ENCODE assay signal across 1 cellular context in the genomic region with DNA sequence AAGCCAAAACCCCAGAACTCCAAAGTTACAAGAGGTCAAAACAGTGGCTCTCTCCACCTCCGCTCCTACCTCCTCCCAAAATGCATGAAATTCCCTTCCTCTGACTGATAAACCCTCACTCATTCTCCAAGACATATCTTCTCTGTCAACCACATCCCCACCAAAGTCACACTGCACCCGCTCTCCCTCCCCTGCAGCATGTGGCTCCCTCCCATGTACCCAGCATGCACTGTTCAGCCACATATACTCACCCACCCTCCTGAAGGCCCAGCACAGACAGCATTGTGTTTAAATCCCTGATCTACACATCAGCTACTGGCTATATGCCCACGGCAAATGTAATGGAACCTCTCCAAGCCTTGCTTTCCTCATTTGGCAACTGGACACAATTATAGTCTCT.
TF ChIP-seq lines count a peak whose summit lies in the region.

No MANE protein-coding gene starts in this region.

TF ChIP-seq in GM23338, 12 proteins besides CTCF, POLR2A, EP300 and RAD21 (continued from another document):
- TF ChIP-seq, protein P1, sequence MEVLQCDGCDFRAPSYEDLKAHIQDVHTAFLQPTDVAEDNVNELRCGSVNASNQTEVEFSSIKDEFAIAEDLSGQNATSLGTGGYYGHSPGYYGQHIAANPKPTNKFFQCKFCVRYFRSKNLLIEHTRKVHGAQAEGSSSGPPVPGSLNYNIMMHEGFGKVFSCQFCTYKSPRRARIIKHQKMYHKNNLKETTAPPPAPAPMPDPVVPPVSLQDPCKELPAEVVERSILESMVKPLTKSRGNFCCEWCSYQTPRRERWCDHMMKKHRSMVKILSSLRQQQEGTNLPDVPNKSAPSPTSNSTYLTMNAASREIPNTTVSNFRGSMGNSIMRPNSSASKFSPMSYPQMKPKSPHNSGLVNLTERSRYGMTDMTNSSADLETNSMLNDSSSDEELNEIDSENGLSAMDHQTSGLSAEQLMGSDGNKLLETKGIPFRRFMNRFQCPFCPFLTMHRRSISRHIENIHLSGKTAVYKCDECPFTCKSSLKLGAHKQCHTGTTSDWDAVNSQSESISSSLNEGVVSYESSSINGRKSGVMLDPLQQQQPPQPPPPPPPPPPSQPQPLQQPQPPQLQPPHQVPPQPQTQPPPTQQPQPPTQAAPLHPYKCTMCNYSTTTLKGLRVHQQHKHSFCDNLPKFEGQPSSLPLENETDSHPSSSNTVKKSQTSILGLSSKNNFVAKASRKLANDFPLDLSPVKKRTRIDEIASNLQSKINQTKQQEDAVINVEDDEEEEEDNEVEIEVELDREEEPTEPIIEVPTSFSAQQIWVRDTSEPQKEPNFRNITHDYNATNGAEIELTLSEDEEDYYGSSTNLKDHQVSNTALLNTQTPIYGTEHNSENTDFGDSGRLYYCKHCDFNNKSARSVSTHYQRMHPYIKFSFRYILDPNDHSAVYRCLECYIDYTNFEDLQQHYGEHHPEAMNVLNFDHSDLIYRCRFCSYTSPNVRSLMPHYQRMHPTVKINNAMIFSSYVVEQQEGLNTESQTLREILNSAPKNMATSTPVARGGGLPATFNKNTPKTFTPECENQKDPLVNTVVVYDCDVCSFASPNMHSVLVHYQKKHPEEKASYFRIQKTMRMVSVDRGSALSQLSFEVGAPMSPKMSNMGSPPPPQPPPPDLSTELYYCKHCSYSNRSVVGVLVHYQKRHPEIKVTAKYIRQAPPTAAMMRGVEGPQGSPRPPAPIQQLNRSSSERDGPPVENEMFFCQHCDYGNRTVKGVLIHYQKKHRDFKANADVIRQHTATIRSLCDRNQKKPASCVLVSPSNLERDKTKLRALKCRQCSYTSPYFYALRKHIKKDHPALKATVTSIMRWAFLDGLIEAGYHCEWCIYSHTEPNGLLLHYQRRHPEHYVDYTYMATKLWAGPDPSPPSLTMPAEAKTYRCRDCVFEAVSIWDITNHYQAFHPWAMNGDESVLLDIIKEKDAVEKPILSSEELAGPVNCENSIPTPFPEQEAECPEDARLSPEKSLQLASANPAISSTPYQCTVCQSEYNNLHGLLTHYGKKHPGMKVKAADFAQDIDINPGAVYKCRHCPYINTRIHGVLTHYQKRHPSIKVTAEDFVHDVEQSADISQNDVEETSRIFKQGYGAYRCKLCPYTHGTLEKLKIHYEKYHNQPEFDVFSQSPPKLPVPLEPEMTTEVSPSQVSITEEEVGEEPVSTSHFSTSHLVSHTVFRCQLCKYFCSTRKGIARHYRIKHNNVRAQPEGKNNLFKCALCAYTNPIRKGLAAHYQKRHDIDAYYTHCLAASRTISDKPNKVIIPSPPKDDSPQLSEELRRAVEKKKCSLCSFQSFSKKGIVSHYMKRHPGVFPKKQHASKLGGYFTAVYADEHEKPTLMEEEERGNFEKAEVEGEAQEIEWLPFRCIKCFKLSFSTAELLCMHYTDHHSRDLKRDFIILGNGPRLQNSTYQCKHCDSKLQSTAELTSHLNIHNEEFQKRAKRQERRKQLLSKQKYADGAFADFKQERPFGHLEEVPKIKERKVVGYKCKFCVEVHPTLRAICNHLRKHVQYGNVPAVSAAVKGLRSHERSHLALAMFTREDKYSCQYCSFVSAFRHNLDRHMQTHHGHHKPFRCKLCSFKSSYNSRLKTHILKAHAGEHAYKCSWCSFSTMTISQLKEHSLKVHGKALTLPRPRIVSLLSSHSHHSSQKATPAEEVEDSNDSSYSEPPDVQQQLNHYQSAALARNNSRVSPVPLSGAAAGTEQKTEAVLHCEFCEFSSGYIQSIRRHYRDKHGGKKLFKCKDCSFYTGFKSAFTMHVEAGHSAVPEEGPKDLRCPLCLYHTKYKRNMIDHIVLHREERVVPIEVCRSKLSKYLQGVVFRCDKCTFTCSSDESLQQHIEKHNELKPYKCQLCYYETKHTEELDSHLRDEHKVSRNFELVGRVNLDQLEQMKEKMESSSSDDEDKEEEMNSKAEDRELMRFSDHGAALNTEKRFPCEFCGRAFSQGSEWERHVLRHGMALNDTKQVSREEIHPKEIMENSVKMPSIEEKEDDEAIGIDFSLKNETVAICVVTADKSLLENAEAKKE (CRISPR knock-in tag; IDR thresholded peaks at IDR 0.05) = no peak
- TF ChIP-seq, protein P2, sequence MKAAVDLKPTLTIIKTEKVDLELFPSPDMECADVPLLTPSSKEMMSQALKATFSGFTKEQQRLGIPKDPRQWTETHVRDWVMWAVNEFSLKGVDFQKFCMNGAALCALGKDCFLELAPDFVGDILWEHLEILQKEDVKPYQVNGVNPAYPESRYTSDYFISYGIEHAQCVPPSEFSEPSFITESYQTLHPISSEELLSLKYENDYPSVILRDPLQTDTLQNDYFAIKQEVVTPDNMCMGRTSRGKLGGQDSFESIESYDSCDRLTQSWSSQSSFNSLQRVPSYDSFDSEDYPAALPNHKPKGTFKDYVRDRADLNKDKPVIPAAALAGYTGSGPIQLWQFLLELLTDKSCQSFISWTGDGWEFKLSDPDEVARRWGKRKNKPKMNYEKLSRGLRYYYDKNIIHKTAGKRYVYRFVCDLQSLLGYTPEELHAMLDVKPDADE (IDR thresholded peaks at IDR 0.05) = no peak
TF ChIP-seq in GM23338: peak in this region for 0.
